Comparison of ENCODE assay signal across 20 cellular contexts in the genomic region with DNA sequence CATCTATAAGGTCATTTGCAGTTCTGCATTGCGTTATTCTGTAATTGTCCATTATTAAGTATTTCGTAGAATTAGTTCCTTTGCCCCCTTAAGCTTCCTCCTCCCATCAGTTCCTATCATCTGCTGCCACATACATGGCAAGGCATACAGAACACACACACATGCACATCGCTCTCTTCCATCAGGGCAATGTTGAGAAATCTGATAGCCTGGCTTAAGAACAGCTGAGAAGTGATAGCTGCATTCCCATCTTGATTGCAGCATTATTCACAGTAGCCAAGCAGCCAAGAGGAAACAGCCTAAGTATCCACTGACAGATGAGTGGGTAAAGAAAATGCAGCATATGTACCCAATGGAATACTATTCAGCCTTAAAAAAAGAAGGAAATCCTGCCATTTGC.
"Had no signal": no experiment of that assay in that cellular context is flagged by ENCODE, and none has a peak within 500 bp of the region (broad histone marks: within the 10 kb centered on the region; RNA-seq: fewer than 3 reads in every experiment).

No MANE protein-coding gene starts in this region.

- H3K36me3 ChIP-seq: left ventricle myocardium inferior, pancreas, prostate gland, spleen, suprapubic skin, thoracic aorta, tibial artery, vagina had no signal

- H3K27me3 ChIP-seq: pancreas, vagina had no signal

- FAIRE-seq: pancreas, small intestine had no signal

- H3K4me1 ChIP-seq: pancreas, prostate gland, suprapubic skin, tibial artery, vagina had no signal

- H3K4me3 ChIP-seq: hepatocyte, left ventricle myocardium inferior, lung, pancreas, prostate gland, spleen, suprapubic skin, thoracic aorta, tibial artery, vagina had no signal

- H3K9me3 ChIP-seq: left ventricle myocardium inferior, pancreas, prostate gland, spleen, suprapubic skin, thoracic aorta, tibial artery, vagina had no signal

- H3K27ac ChIP-seq: hepatocyte, left ventricle myocardium inferior, pancreas, prostate gland, spleen, suprapubic skin, thoracic aorta, tibial artery, vagina had no signal

- DNase-seq: islet precursor cell; left ventricle myocardium inferior; mesendoderm; naive thymus-derived CD4-positive, alpha-beta T cell; nucleus accumbens; pancreas; posterior cingulate gyrus; retina; right cardiac atrium; small intestine; spleen; stimulated activated CD4-positive, alpha-beta T cell treated with anti-CD3 and anti-CD28 coated beads, Interleukin-4, amount 100 ng/mL, for 24 hours; stimulated activated naive CD4-positive, alpha-beta T cell; tibial artery had no signal
